ENCODE assay signal across 8 cellular contexts in the genomic region with DNA sequence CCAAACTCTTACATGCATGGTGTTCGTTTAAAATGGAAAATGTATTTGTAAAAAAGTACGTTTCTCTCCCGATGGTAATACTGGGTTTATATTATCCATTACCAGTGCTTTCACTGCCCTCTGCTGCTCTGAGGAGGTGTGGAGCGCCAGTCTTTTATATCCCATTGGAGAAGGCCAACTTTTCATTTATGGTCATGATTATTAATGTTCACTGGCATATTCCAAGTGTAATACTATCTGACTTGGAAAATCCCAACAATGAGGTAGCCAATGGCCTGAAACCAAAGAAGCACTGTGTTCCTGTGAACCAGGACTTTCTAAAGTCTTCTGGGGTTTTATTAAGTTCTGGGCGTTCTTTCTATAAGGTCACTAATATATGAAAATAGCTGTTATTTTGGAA.
DNase-seq lines count a peak whose midpoint lies in the region; ATAC-seq, FAIRE-seq and TF ChIP-seq lines count a peak whose summit lies in the region.

No MANE protein-coding gene starts in this region.

- intact Hi-C loops in pancreas (cut with DNase I) = no loop called here

- DNase-seq in AG10803 (ENCODE audit: low read depth) = peak; percentile 66
- DNase-seq in HFF-Myc (ENCODE audit: extremely low read depth, low read depth) = peak; percentile 66
- peak; percentile 13 for DNase-seq in RPMI8226
- peak; percentile 69 for DNase-seq in fibroblast of gingiva (ENCODE audit: low read depth)
- peak in 3 of 6 donors; percentile 17 to 36 (median 24) for DNase-seq in pancreas
- no peak for DNase-seq in CD8-positive, alpha-beta memory T cell
- no peak for DNase-seq in hepatic stellate cell (ENCODE audit: low spot score)
- DNase-seq in activated T-cell treated with anti-CD3 and anti-CD28 coated beads, Interleukin-2, amount 50 U/mL, for 4 hours = no peak

- H3K4me1 Mint-ChIP-seq in CD8-positive, alpha-beta memory T cell = peaks cover 7 to 12% (median 10%) of the 10 kb centered on the region in 3 donors
- H3K4me1 Mint-ChIP-seq in activated T-cell treated with anti-CD3 and anti-CD28 coated beads, Interleukin-2, amount 50 U/mL, for 4 hours (ENCODE audit: low read depth) = peaks cover 7% of the 10 kb centered on the region

- H3K27me3 Mint-ChIP-seq in CD8-positive, alpha-beta memory T cell = no peaks in the 10 kb centered on the region
- no peaks in the 10 kb centered on the region for H3K27me3 Mint-ChIP-seq in activated T-cell treated with anti-CD3 and anti-CD28 coated beads, Interleukin-2, amount 50 U/mL, for 4 hours (ENCODE audit: low read depth)

- 10 to 33% methylated on average over 5 of the region's 5 CpGs for WGBS in pancreas, 2 donors

- ATAC-seq in pancreas = peak; percentile 84 to 93 (median 87)
- ATAC-seq in activated T-cell treated with anti-CD3 and anti-CD28 coated beads, Interleukin-2, amount 50 U/mL, for 4 hours = no peak

- H3K27me3 ChIP-seq in pancreas = no peaks in the 10 kb centered on the region
- no peaks in the 10 kb centered on the region for H3K27me3 ChIP-seq in CD8-positive, alpha-beta memory T cell (ENCODE audit: insufficient read depth, low read length, poor library complexity, severe bottlenecking)

- H3K36me3 Mint-ChIP-seq in CD8-positive, alpha-beta memory T cell = no peaks in the 10 kb centered on the region
- H3K36me3 Mint-ChIP-seq in activated T-cell treated with anti-CD3 and anti-CD28 coated beads, Interleukin-2, amount 50 U/mL, for 4 hours (ENCODE audit: insufficient read depth) = no peaks in the 10 kb centered on the region

- no peak overlapping the region for H3K27ac ChIP-seq in pancreas
- no peak overlapping the region for H3K27ac ChIP-seq in CD8-positive, alpha-beta memory T cell (ENCODE audit: low read depth, low read length)

- no peak overlapping the region for H3K27ac Mint-ChIP-seq in CD8-positive, alpha-beta memory T cell

- peak; percentile 85 for TF ChIP-seq CTCF in AG10803 (conservative IDR thresholded peaks at IDR 0.05; ENCODE audit: low read length)
- TF ChIP-seq CTCF in HFF-Myc (IDR thresholded peaks at IDR 0.05; ENCODE audit: low read depth, low read length, missing control alignments) = peak; percentile 72
- peak in 1 of 4 donors; percentile 19 for TF ChIP-seq CTCF in pancreas (IDR thresholded peaks at IDR 0.05)

- POLR2A ChIA-PET in CD8-positive, alpha-beta memory T cell (lab: Charles Lee) = no interaction called here

- no peak overlapping the region for H3K4me3 ChIP-seq in AG10803 (ENCODE audit: low read length)
- no peak overlapping the region for H3K4me3 ChIP-seq in HFF-Myc (replicated peaks; ENCODE audit: low read depth, low read length)
- H3K4me3 ChIP-seq in pancreas = no peak overlapping the region
- no peak overlapping the region for H3K4me3 ChIP-seq in CD8-positive, alpha-beta memory T cell (ENCODE audit: low read length)

- peaks cover 0 to 13% (median 11%) of the 10 kb centered on the region in 3 donors for H3K4me1 ChIP-seq in pancreas
- no peaks in the 10 kb centered on the region for H3K4me1 ChIP-seq in CD8-positive, alpha-beta memory T cell (ENCODE audit: insufficient read depth, low read length)

- no peak overlapping the region for H3K4me3 Mint-ChIP-seq in CD8-positive, alpha-beta memory T cell
- H3K4me3 Mint-ChIP-seq in activated T-cell treated with anti-CD3 and anti-CD28 coated beads, Interleukin-2, amount 50 U/mL, for 4 hours = no peak overlapping the region

- no peaks in the 10 kb centered on the region for H3K9me3 Mint-ChIP-seq in CD8-positive, alpha-beta memory T cell
- H3K9me3 Mint-ChIP-seq in activated T-cell treated with anti-CD3 and anti-CD28 coated beads, Interleukin-2, amount 50 U/mL, for 4 hours = no peaks in the 10 kb centered on the region

- FAIRE-seq in pancreas (lab: Jason Lieb, UNC) = peak; percentile 91

- CTCF ChIA-PET in CD8-positive, alpha-beta memory T cell (lab: Charles Lee) = no interaction called here

- no peaks in the 10 kb centered on the region for H3K36me3 ChIP-seq in pancreas
- no peaks in the 10 kb centered on the region for H3K36me3 ChIP-seq in CD8-positive, alpha-beta memory T cell (ENCODE audit: insufficient read depth, low read length)

- no peaks in the 10 kb centered on the region for H3K9me3 ChIP-seq in pancreas
- no peaks in the 10 kb centered on the region for H3K9me3 ChIP-seq in CD8-positive, alpha-beta memory T cell (ENCODE audit: low read length)

Comparison
In these comparisons a context has a peak if more than half of its experiments do, and no peak if none do; other contexts are left out.
1. DNase-seq: peak in AG10803 (single experiment), HFF-Myc (single experiment), RPMI8226 (single experiment) and fibroblast of gingiva (single experiment); none in CD8-positive, alpha-beta memory T cell (0 of 5), hepatic stellate cell (single experiment) and activated T-cell treated with anti-CD3 and anti-CD28 coated beads, Interleukin-2, amount 50 U/mL, for 4 hours (single experiment).
2. ATAC-seq: peak in pancreas (4 of 4); none in activated T-cell treated with anti-CD3 and anti-CD28 coated beads, Interleukin-2, amount 50 U/mL, for 4 hours (0 of 2).